ENCODE assay signal across 10 cellular contexts in genomic region chr5:31935702-31936347, GRCh38.
DNase-seq lines count a peak whose midpoint lies in the region; ATAC-seq and TF ChIP-seq lines count a peak whose summit lies in the region.
"Had no signal": no experiment of that assay in that cellular context is flagged by ENCODE, and none has a peak within 500 bp of the region (broad histone marks: within the 10 kb centered on the region; RNA-seq: fewer than 3 reads in every experiment).

No MANE protein-coding gene starts in this region.

- no peak overlapping the region for H3K4me2 ChIP-seq in PC-3 (ENCODE audit: low read length)

- no peaks in the 10 kb centered on the region for H3K27me3 ChIP-seq in esophagus (ENCODE audit: control insufficient read depth in 1 of 2, insufficient read depth in 2 of 2, low read length in 2 of 2)
- H3K27me3 ChIP-seq in ovary, result no peaks in the 10 kb centered on the region
- H3K27me3 ChIP-seq in PC-3 (ENCODE audit: low read length), result no peaks in the 10 kb centered on the region

- no peaks in the 10 kb centered on the region for H3K79me2 ChIP-seq in PC-3 (ENCODE audit: low read length)

- TF ChIP-seq EP300 in ovary (IDR thresholded peaks at IDR 0.05), result no peak

- H3K9me3 ChIP-seq in esophagus (ENCODE audit: control insufficient read depth in 2 of 2, insufficient read depth in 1 of 2, low read depth in 1 of 2, low read length in 1 of 2) (no peaks in the 10 kb centered on the region), ovary (no peaks in the 10 kb centered on the region), PC-3 (ENCODE audit: low read length) (no peaks in the 10 kb centered on the region)

- H3K27ac ChIP-seq in esophagus (ENCODE audit: low read depth in 2 of 2, low read length in 1 of 2) (peak overlapping the region; percentile 84 to 89), ovary (peak overlapping the region in 1 of 2 donors; percentile 74), PC-3 (ENCODE audit: low read length) (no peak overlapping the region)

- no TSS peak for BruUV-seq in PC-3 (replicated peaks; lab: Mats Ljungman, UMichigan)

- H3K4me1 ChIP-seq in esophagus (ENCODE audit: control insufficient read depth in 2 of 2, insufficient read depth in 2 of 2, low read length in 1 of 2) (peaks cover 6 to 16% of the 10 kb centered on the region in 2 donors), ovary (ENCODE audit: insufficient read depth) (peaks cover 4% of the 10 kb centered on the region), PC-3 (ENCODE audit: insufficient read depth, low read length) (no peaks in the 10 kb centered on the region)

- H2AFZ ChIP-seq in PC-3 (ENCODE audit: low read length), result no peak overlapping the region

- peak overlapping the region; percentile 20 to 56 for H3K4me3 ChIP-seq in esophagus (ENCODE audit: low read depth in 1 of 2, low read length in 2 of 2)
- peak overlapping the region; percentile 38 for H3K4me3 ChIP-seq in ovary
- H3K4me3 ChIP-seq in PC-3 (ENCODE audit: low read length), result no peak overlapping the region
- no peak overlapping the region for H3K4me3 ChIP-seq in foreskin fibroblast (ENCODE audit: low read depth in 1 of 2, low read length in 2 of 2)

- in situ Hi-C loops in Caki2 (cut with HindIII; ENCODE audit: low pct_unique_long_range_greater_than_20kb, low sequenced_read_pairs), result no loop called here

- H3F3A ChIP-seq in PC-3 (ENCODE audit: low read length, unreplicated experiment), result no peaks in the 10 kb centered on the region

- no peak for ATAC-seq in omental fat pad (ENCODE audit: low FRiP score)
- ATAC-seq in PC-3, result no peak

- peaks cover 0 to 2% of the 10 kb centered on the region in 2 donors for H3K36me3 ChIP-seq in esophagus (ENCODE audit: control insufficient read depth in 2 of 2, insufficient read depth in 2 of 2, low read length in 1 of 2)
- H3K36me3 ChIP-seq in ovary, result no peaks in the 10 kb centered on the region
- no peaks in the 10 kb centered on the region for H3K36me3 ChIP-seq in PC-3 (ENCODE audit: low read depth, low read length)

- intact Hi-C loops in ovary (cut with DNase I), result loop anchor here in 1 of 4 donors (5.0 to 10.0 kb wide), 2 partner anchors 91 to 139 kb away; no protein-coding TSS in a partner anchor
- intact Hi-C loops in PC-3 (cut with micrococcal nuclease), result no loop called here

- no peaks in the 10 kb centered on the region for H4K20me1 ChIP-seq in PC-3 (ENCODE audit: low read length)

- no peak overlapping the region for H3K9ac ChIP-seq in PC-3 (ENCODE audit: low read length)

- H3K9me2 ChIP-seq in PC-3 (replicated peaks; ENCODE audit: low read length), result no peaks in the 10 kb centered on the region

- POLR2A ChIA-PET in PC-3 (lab: Charles Lee; ENCODE audit: unreplicated experiment), result no interaction called here

- 23 to 35% methylated on average over 8 of the region's 8 CpGs for whole genome bisulfite sequencing in esophagus, 2 donors
- 7 to 11% (median 8%) methylated on average over 8 of the region's 8 CpGs for WGBS in ovary, 3 donors

- TF ChIP-seq CTCF in ovary (IDR thresholded peaks at IDR 0.05), result no peak
- TF ChIP-seq CTCF in omental fat pad (IDR thresholded peaks at IDR 0.05), result no peak
- no peak for TF ChIP-seq CTCF in PC-3 (conservative IDR thresholded peaks at IDR 0.05; ENCODE audit: low read depth, low read length)
- no peak for TF ChIP-seq CTCF in foreskin fibroblast (IDR thresholded peaks at IDR 0.05; ENCODE audit: low read depth, low read length)

- peak; percentile 37 for TF ChIP-seq POLR2A in ovary (IDR thresholded peaks at IDR 0.05)

- peak; percentile 27 for DNase-seq in Caki2 (ENCODE audit: low read depth)
- peak; percentile 90 for DNase-seq in NCI-H345 (lab: John Stamatoyannopoulos, UW)
- peak; percentile 56 to 69 (median 63) for DNase-seq in ovary
- no peak for DNase-seq in omental fat pad (ENCODE audit: low spot score)
- DNase-seq in PC-3, result no peak
- no peak for DNase-seq in activated CD4-positive, alpha-beta T cell treated with anti-CD3 and anti-CD28 coated beads for 4 hours
- no peak for DNase-seq in foreskin fibroblast
- DNase-seq: dermis blood vessel endothelial cell, substantia nigra had no signal

- CTCF ChIA-PET in PC-3 (lab: Charles Lee), result interaction anchor here (0.7 kb wide), 1 partner anchor 16 kb away, joined by 3 read pairs; no protein-coding TSS in a partner anchor

Comparison
In these comparisons a context has a peak if more than half of its experiments do, and no peak if none do; other contexts are left out.
1. DNase-seq: peak in Caki2 (single experiment), NCI-H345 (single experiment) and ovary (5 of 5); none in omental fat pad (single experiment), PC-3 (single experiment), activated CD4-positive, alpha-beta T cell treated with anti-CD3 and anti-CD28 coated beads for 4 hours (0 of 2) and foreskin fibroblast (0 of 2).
2. H3K4me3 ChIP-seq: peak in esophagus (2 of 2) and ovary (single experiment); none in PC-3 (single experiment) and foreskin fibroblast (0 of 2).